13 cellular contexts compared by ENCODE assay signal in genomic region chr5:126031989-126032716, GRCh38.
DNase-seq lines count a peak whose midpoint lies in the region; ATAC-seq and TF ChIP-seq lines count a peak whose summit lies in the region.
"Had no signal": no experiment of that assay in that cellular context is flagged by ENCODE, and none has a peak within 500 bp of the region (broad histone marks: within the 10 kb centered on the region; RNA-seq: fewer than 3 reads in every experiment).

No MANE protein-coding gene starts in this region.

- no peaks in the 10 kb centered on the region for H4K20me1 ChIP-seq in smooth muscle cell (ENCODE audit: low read depth)

- POLR2A ChIA-PET in T-cell (lab: Charles Lee): no interaction called here

- no peaks in the 10 kb centered on the region for H3K4me1 Mint-ChIP-seq in T-cell

- CTCF ChIA-PET in T-cell (lab: Charles Lee): no interaction called here

- peak; percentile 53 for DNase-seq in HFF-Myc (ENCODE audit: extremely low read depth, low read depth)
- DNase-seq in SHP77 treated with DMSO at 0.1 percent for 48 hours (lab: John Stamatoyannopoulos, UW): peak; percentile 90
- peak; percentile 87 for DNase-seq in fibroblast of the aortic adventitia (ENCODE audit: low read depth)
- DNase-seq in renal cortical epithelial cell (ENCODE audit: low read depth): peak; percentile 57
- no peak for DNase-seq in smooth muscle cell (lab: John Stamatoyannopoulos, UW; ENCODE audit: unreplicated experiment)
- no peak for DNase-seq in T-cell
- no peak for DNase-seq in MV-4-11 (lab: John Stamatoyannopoulos, UW)
- no peak for DNase-seq in GM13976 (ENCODE audit: low spot score)
- DNase-seq: NCI-H1048 had no signal

- H3K4me3 ChIP-seq in HFF-Myc (replicated peaks; ENCODE audit: low read depth, low read length): no peak overlapping the region
- no peak overlapping the region for H3K4me3 ChIP-seq in fibroblast of the aortic adventitia (ENCODE audit: low read depth, low read length)
- H3K4me3 ChIP-seq in smooth muscle cell: no peak overlapping the region
- H3K4me3 ChIP-seq: dorsolateral prefrontal cortex had no signal

- H3F3A ChIP-seq in smooth muscle cell (ENCODE audit: low read depth): no peaks in the 10 kb centered on the region

- H3K9me3 ChIP-seq in smooth muscle cell (replicated peaks; ENCODE audit: low read depth): no peaks in the 10 kb centered on the region

- no peaks in the 10 kb centered on the region for H3K36me3 Mint-ChIP-seq in T-cell

- H3K36me3 ChIP-seq in smooth muscle cell (ENCODE audit: low read depth): no peaks in the 10 kb centered on the region

- no peaks in the 10 kb centered on the region for H3K4me1 ChIP-seq in smooth muscle cell (ENCODE audit: low read depth)

- H3K27ac ChIP-seq in smooth muscle cell (ENCODE audit: low read depth): no peak overlapping the region
- H3K27ac ChIP-seq: dorsolateral prefrontal cortex had no signal

- no peaks in the 10 kb centered on the region for H3K79me2 ChIP-seq in smooth muscle cell (ENCODE audit: low read depth)

- 76% methylated on average over 7 of the region's 7 CpGs for WGBS in smooth muscle cell (ENCODE audit: low lambda C conversion rate)

- H3K27me3 Mint-ChIP-seq in T-cell: no peaks in the 10 kb centered on the region

- no peak overlapping the region for H3K4me3 Mint-ChIP-seq in T-cell
- H3K4me3 Mint-ChIP-seq: neural crest cell had no signal

- peaks cover 22 to 26% (median 24%) of the 10 kb centered on the region in 3 donors for H3K9me3 Mint-ChIP-seq in T-cell

- H3K9ac ChIP-seq in smooth muscle cell (ENCODE audit: low read depth): no peak overlapping the region

- no peak overlapping the region for H3K27ac Mint-ChIP-seq in T-cell
- H3K27ac Mint-ChIP-seq: activated T-helper 2 cell treated with anti-CD3 and anti-CD28 coated beads, Interferon-gamma antibody, Interleukin-2, Interleukin-4, amounts not matched to agents 10 μg/mL and 5 μg/mL and 100 μg/mL, durations not matched to agents 14 hours and 24 hours and 36 hours had no signal

- TF ChIP-seq CTCF in HFF-Myc (IDR thresholded peaks at IDR 0.05; ENCODE audit: low read depth, low read length, missing control alignments): no peak
- TF ChIP-seq CTCF in fibroblast of the aortic adventitia (IDR thresholded peaks at IDR 0.05; ENCODE audit: insufficient read depth, low read length): no peak
- TF ChIP-seq CTCF in smooth muscle cell (IDR thresholded peaks at IDR 0.05; ENCODE audit: borderline replicate concordance, insufficient read depth, poor library complexity, severe bottlenecking): no peak
- TF ChIP-seq CTCF in GM13976 (IDR thresholded peaks at IDR 0.05; ENCODE audit: borderline replicate concordance, control extremely low read depth, extremely low read depth, insufficient read depth, missing control alignments): no peak

- in situ Hi-C loops in GM13976 (cut with MboI; ENCODE audit: low sequenced_read_pairs, unreplicated experiment): no loop called here

- ATAC-seq in T-cell (replicated peaks in 1 of 4): no peak
- ATAC-seq: Panc1 had no signal

- H3K4me2 ChIP-seq in smooth muscle cell: no peak overlapping the region

- H3K27me3 ChIP-seq in smooth muscle cell (ENCODE audit: low read depth): no peaks in the 10 kb centered on the region
- H3K27me3 ChIP-seq: dorsolateral prefrontal cortex had no signal

- no peak overlapping the region for H2AFZ ChIP-seq in smooth muscle cell (ENCODE audit: low read depth)

Comparison
In these comparisons a context has a peak if more than half of its experiments do, and no peak if none do; other contexts are left out.
1. DNase-seq: peak in HFF-Myc (single experiment), SHP77 treated with DMSO at 0.1 percent for 48 hours (single experiment), fibroblast of the aortic adventitia (single experiment) and renal cortical epithelial cell (single experiment); none in smooth muscle cell (single experiment), T-cell (0 of 34), MV-4-11 (single experiment) and GM13976 (single experiment).